In genomic region chr4:113065629-113066028, GRCh38 we compare ENCODE assay signal across 1 cellular context.
TF ChIP-seq lines count a peak whose summit lies in the region.

No MANE protein-coding gene starts in this region.

TF ChIP-seq in liver, 16 proteins besides CTCF, POLR2A, EP300 and RAD21 (continued from another document):
- TF ChIP-seq ZBTB33 (IDR thresholded peaks at IDR 0.05) (peak; percentile 67), REST (IDR thresholded peaks at IDR 0.05) (peak; percentile 58), EGR1 (IDR thresholded peaks at IDR 0.05; ENCODE audit: low read depth in 2 of 2) (no peak), TAF1 (conservative IDR thresholded peaks at IDR 0.05) (no peak), FOXA2 (IDR thresholded peaks at IDR 0.05) (peak; percentile 51), ATF3 (IDR thresholded peaks at IDR 0.05) (no peak), NR2F2 (IDR thresholded peaks at IDR 0.05) (no peak), GABPA (IDR thresholded peaks at IDR 0.05 in 1 of 2, conservative IDR thresholded peaks at IDR 0.05 in 1 of 2) (peak in 1 of 2 donors; percentile 19), HNF4A (conservative IDR thresholded peaks at IDR 0.05) (peak; percentile 42 to 66), SP1 (IDR thresholded peaks at IDR 0.05) (peak; percentile 77)
